In genomic region chr6:142530566-142530965, GRCh38 we compare ENCODE assay signal across 25 cellular contexts.
"Had no signal": no experiment of that assay in that cellular context is flagged by ENCODE, and none has a peak within 500 bp of the region (broad histone marks: within the 10 kb centered on the region; RNA-seq: fewer than 3 reads in every experiment).

No MANE protein-coding gene starts in this region.

- H3K4me3 ChIP-seq: esophagus squamous epithelium, gastrocnemius medialis, left lung, lower lobe of right lung, transverse colon had no signal

- H3K9me3 ChIP-seq: gastrocnemius medialis, lower lobe of right lung, transverse colon had no signal

- H3K27ac Mint-ChIP-seq: activated naive CD4-positive, alpha-beta T cell treated with anti-CD3 and anti-CD28 coated beads, Interleukin-2, amount 10 ng/mL, durations not matched to agents 7 days and 5 days; activated naive CD8-positive, alpha-beta T cell treated with anti-CD3 and anti-CD28 coated beads, Interleukin-2, amount 10 ng/mL, durations not matched to agents 7 days and 5 days; dendritic cell treated with granulocyte-macrophage colony-stimulating factor and Interleukin-4, amounts not matched to agents 40 ng/mL and 50 ng/mL, for 4 days; endodermal cell; natural killer cell treated with Interleukin-12 subunit alpha and Interleukin-12 subunit beta and Interleukin-15 and Interleukin-18, amount 100 ng/mL, for 72 hours had no signal

- H3K36me3 ChIP-seq: esophagus squamous epithelium, gastrocnemius medialis, left lung, lower lobe of right lung, transverse colon had no signal

- H3K4me1 Mint-ChIP-seq: activated naive CD4-positive, alpha-beta T cell treated with anti-CD3 and anti-CD28 coated beads, Interleukin-2, amount 10 ng/mL, durations not matched to agents 7 days and 5 days; activated naive CD8-positive, alpha-beta T cell treated with anti-CD3 and anti-CD28 coated beads, Interleukin-2, amount 10 ng/mL, durations not matched to agents 7 days and 5 days; endodermal cell had no signal

- H3K27me3 ChIP-seq: esophagus squamous epithelium, gastrocnemius medialis, left lung, transverse colon had no signal

- H3K27ac ChIP-seq: esophagus squamous epithelium, gastrocnemius medialis, left lung, lower lobe of right lung, transverse colon, VCaP had no signal

- H3K36me3 Mint-ChIP-seq: activated naive CD4-positive, alpha-beta T cell treated with anti-CD3 and anti-CD28 coated beads, Interleukin-2, amount 10 ng/mL, durations not matched to agents 7 days and 5 days; natural killer cell treated with Interleukin-12 subunit alpha and Interleukin-12 subunit beta and Interleukin-15 and Interleukin-18, amount 100 ng/mL, for 72 hours had no signal

- ATAC-seq: gastrocnemius medialis; left lung; lower lobe of right lung; natural killer cell treated with Interleukin-12 subunit alpha and Interleukin-12 subunit beta and Interleukin-15 and Interleukin-18, amount 100 ng/mL, for 72 hours; right cardiac atrium had no signal

- H3K4me3 Mint-ChIP-seq: activated naive CD4-positive, alpha-beta T cell treated with anti-CD3 and anti-CD28 coated beads, Interleukin-2, amount 10 ng/mL, durations not matched to agents 7 days and 5 days; activated naive CD8-positive, alpha-beta T cell treated with anti-CD3 and anti-CD28 coated beads, Interleukin-2, amount 10 ng/mL, durations not matched to agents 7 days and 5 days; dendritic cell treated with granulocyte-macrophage colony-stimulating factor and Interleukin-4, amounts not matched to agents 40 ng/mL and 50 ng/mL, for 4 days; endodermal cell; natural killer cell treated with Interleukin-12 subunit alpha and Interleukin-12 subunit beta and Interleukin-15 and Interleukin-18, amount 100 ng/mL, for 72 hours had no signal

- DNase-seq: activated CD4-positive, alpha-beta T cell treated with anti-CD3 and anti-CD28 coated beads for 4 hours; activated CD4-positive, alpha-beta T cell treated with anti-CD3 and anti-CD28 coated beads, Interleukin-2, amount 50 U/mL, for 48 hours; activated CD8-positive, alpha-beta memory T cell treated with anti-CD3 and anti-CD28 coated beads for 24 hours; activated effector memory CD4-positive, alpha-beta T cell treated with Interleukin-2 at 50 U/mL for 16 hours; activated naive CD4-positive, alpha-beta T cell treated with anti-CD3 and anti-CD28 coated beads, Interleukin-2, amount 10 ng/mL, durations not matched to agents 7 days and 5 days; activated naive CD8-positive, alpha-beta T cell treated with anti-CD3 and anti-CD28 coated beads, Interleukin-2, amount 10 ng/mL, durations not matched to agents 7 days and 5 days; amniotic stem cell; central memory CD4-positive, alpha-beta T cell; endodermal cell; esophagus squamous epithelium; gastrocnemius medialis; hippocampal formation; kidney glomerular epithelial cell; left lung; lower lobe of right lung; mesendoderm; right cardiac atrium; stimulated activated CD4-positive, alpha-beta T cell treated with anti-CD3 and anti-CD28 coated beads, Interleukin-2, amount 100 ng/mL, for 48 hours; stimulated activated naive CD4-positive, alpha-beta T cell treated with Interleukin-2 at 50 U/mL for 16 hours; T-helper 1 cell; transverse colon had no signal

- H3K4me1 ChIP-seq: esophagus squamous epithelium, gastrocnemius medialis, left lung, lower lobe of right lung, transverse colon had no signal

- FAIRE-seq: TTC549 had no signal

- H3K27me3 Mint-ChIP-seq: dendritic cell treated with granulocyte-macrophage colony-stimulating factor and Interleukin-4, amounts not matched to agents 40 ng/mL and 50 ng/mL, for 4 days had no signal
